ENCODE assay signal across 16 cellular contexts in the genomic region with DNA sequence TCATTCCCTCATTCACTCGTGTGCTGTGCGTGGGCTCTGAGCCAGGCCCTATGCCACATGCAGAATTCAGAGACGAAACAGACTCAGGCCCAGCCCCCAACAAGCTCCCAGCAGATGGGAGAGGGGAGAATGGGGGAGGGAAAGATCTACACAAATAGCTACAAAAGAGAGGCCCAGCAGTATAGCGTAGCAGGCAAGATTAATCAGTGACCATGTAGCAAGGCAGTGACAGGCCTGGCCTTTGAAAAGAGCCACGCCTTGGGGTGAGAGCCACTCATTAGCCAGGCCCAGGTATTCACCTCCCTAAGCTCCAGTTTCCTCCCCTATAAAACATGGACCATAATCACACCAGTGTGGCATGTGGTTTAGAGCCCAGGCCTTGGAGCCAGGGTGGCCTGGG. TPM values are rescaled to one million over a fixed set of nuclear protein-coding genes. Genes with fewer than 3 reads are reported as not detected.
DNase-seq lines count a peak whose midpoint lies in the region; FAIRE-seq and TF ChIP-seq lines count a peak whose summit lies in the region.
"Had no signal": no experiment of that assay in that cellular context is flagged by ENCODE, and none has a peak within 500 bp of the region (broad histone marks: within the 10 kb centered on the region; RNA-seq: fewer than 3 reads in every experiment).

No MANE protein-coding gene starts in this region.

- no peaks in the 10 kb centered on the region for H3K36me3 ChIP-seq in Caco-2 (ENCODE audit: control insufficient read depth, insufficient read depth, low read length)
- no peaks in the 10 kb centered on the region for H3K36me3 ChIP-seq in mucosa of rectum (ENCODE audit: control insufficient read depth in 2 of 2, insufficient read depth in 2 of 2, low read length in 2 of 2)

- FAIRE-seq in GM12891 (lab: Jason Lieb, UNC) = no peak

- no peaks in the 10 kb centered on the region for H3K27me3 Mint-ChIP-seq in Caco-2 (ENCODE audit: insufficient read depth, unreplicated experiment)
- H3K27me3 Mint-ChIP-seq in brain = peaks cover 5% of the 10 kb centered on the region

- peak overlapping the region; percentile 14 to 24 for H3K9ac ChIP-seq in mucosa of rectum (ENCODE audit: low read depth in 1 of 2, low read length in 2 of 2)
- H3K9ac ChIP-seq: GM23248 had no signal

- TF ChIP-seq CTCF in Caco-2 (IDR thresholded peaks at IDR 0.05; ENCODE audit: insufficient read depth in 1 of 2, low read depth in 1 of 2, low read length in 1 of 2, severe bottlenecking in 1 of 2, unreplicated experiment in 1 of 2) (no peak), brain (conservative IDR thresholded peaks at IDR 0.05) (no peak)

- peaks cover 61% of the 10 kb centered on the region for H3K4me1 Mint-ChIP-seq in Caco-2 (ENCODE audit: low read depth, unreplicated experiment)
- H3K4me1 Mint-ChIP-seq in brain = peaks cover 43% of the 10 kb centered on the region

- POLR2A ChIA-PET in Caco-2 (lab: Charles Lee) = interaction anchor here (0.5 to 1.5 kb wide), 7 partner anchors 9 to 144 kb away, joined by 3 to 31 read pairs (median 6); a partner anchor contains a TSS

- CTCF ChIA-PET in Caco-2 (lab: Charles Lee) = interaction anchor here (0.6 to 2.3 kb wide), 10 partner anchors 8 to 138 kb away, joined by 3 to 18 read pairs (median 6); a partner anchor contains a TSS

- H3K9me3 ChIP-seq in Caco-2 = no peaks in the 10 kb centered on the region
- no peaks in the 10 kb centered on the region for H3K9me3 ChIP-seq in mucosa of rectum (ENCODE audit: control insufficient read depth in 2 of 2, low read length in 2 of 2)

- TF ChIP-seq POLR2A in GM12891 (IDR thresholded peaks at IDR 0.05; ENCODE audit: low read depth, low read length) = no peak

- H3K36me3 Mint-ChIP-seq in Caco-2 (ENCODE audit: insufficient read depth, unreplicated experiment) (peaks cover 9% of the 10 kb centered on the region), brain (no peaks in the 10 kb centered on the region)

- peak; percentile 78 to 89 for DNase-seq in Caco-2
- DNase-seq in LoVo (ENCODE audit: low spot score) = peak; percentile 85
- no peak for DNase-seq in stimulated activated CD8-positive, alpha-beta memory T cell treated with anti-CD3 and anti-CD28 coated beads, Interleukin-4, amount 100 ng/mL, for 48 hours
- DNase-seq in stimulated activated CD4-positive, alpha-beta T cell treated with anti-CD3 and anti-CD28 coated beads, Interleukin-4, amount 100 ng/mL, for 1 hour = no peak
- no peak for DNase-seq in occipital lobe (lab: John Stamatoyannopoulos, UW)
- DNase-seq in GM12891 (ENCODE audit: insufficient read length, low spot score) = no peak
- DNase-seq: activated CD4-positive, alpha-beta T cell treated with anti-CD3 and anti-CD28 coated beads for 48 hours; caudate nucleus; CD4-positive, CD25-positive, alpha-beta regulatory T cell; GM23248; NCI-H226; stimulated activated naive CD4-positive, alpha-beta T cell treated with Interleukin-2 at 50 U/mL for 16 hours had no signal

- H3K27me3 ChIP-seq in Caco-2 (replicated peaks; ENCODE audit: control insufficient read depth, insufficient read depth, low read length) (no peaks in the 10 kb centered on the region), mucosa of rectum (ENCODE audit: control insufficient read depth in 2 of 2, insufficient read depth in 2 of 2, low read length in 2 of 2) (no peaks in the 10 kb centered on the region)

- H3K4me3 Mint-ChIP-seq in Caco-2 (ENCODE audit: unreplicated experiment) = peak overlapping the region; percentile 63
- H3K4me3 Mint-ChIP-seq in brain = peak overlapping the region in 3 of 5 experiments; percentile 7 to 28 (median 17)
- H3K4me3 Mint-ChIP-seq: CD4-positive, CD25-positive, alpha-beta regulatory T cell; IgD-negative memory B cell had no signal

- peak overlapping the region; percentile 76 to 81 for H3K27ac ChIP-seq in mucosa of rectum (ENCODE audit: low read depth in 2 of 2, low read length in 2 of 2)
- H3K27ac ChIP-seq: GM23248 had no signal

- H3K9me3 Mint-ChIP-seq in Caco-2 (ENCODE audit: unreplicated experiment) = peaks cover 19% of the 10 kb centered on the region
- H3K9me3 Mint-ChIP-seq in brain = peaks cover 4 to 14% (median 10%) of the 10 kb centered on the region in 5 experiments

- intact Hi-C loops in Caco-2 (cut with micrococcal nuclease; ENCODE audit: unreplicated experiment) = loop anchor here (1.0 kb wide), 3 partner anchors 8 to 22 kb away; no protein-coding TSS in a partner anchor

- H3K4me3 ChIP-seq in Caco-2 (ENCODE audit: low read depth, low read length) (no peak overlapping the region), mucosa of rectum (ENCODE audit: low read length in 2 of 2) (peak overlapping the region in 1 of 2 donors; percentile 13)
- H3K4me3 ChIP-seq: GM23248 had no signal

- H3K27ac Mint-ChIP-seq in Caco-2 (ENCODE audit: unreplicated experiment) (peak overlapping the region; percentile 96), brain (peak overlapping the region; percentile 89 to 98 (median 91))
- H3K27ac Mint-ChIP-seq: IgD-negative memory B cell had no signal

- peaks cover 70% of the 10 kb centered on the region for H3K4me1 ChIP-seq in Caco-2
- peaks cover 25 to 37% of the 10 kb centered on the region in 2 donors for H3K4me1 ChIP-seq in mucosa of rectum (ENCODE audit: control insufficient read depth in 2 of 2, insufficient read depth in 2 of 2, low read length in 2 of 2)

- no TSS peak for BruUV-seq in Caco-2 (replicated peaks; lab: Mats Ljungman, UMichigan)

TF ChIP-seq in GM12891, 5 proteins besides CTCF, POLR2A, EP300 and RAD21:
- TF ChIP-seq POU2F2 (IDR thresholded peaks at IDR 0.05; ENCODE audit: low read depth, low read length) (no peak), POLR2AphosphoS5 (IDR thresholded peaks at IDR 0.05; ENCODE audit: low read depth, low read length) (no peak), SPI1 (IDR thresholded peaks at IDR 0.05; ENCODE audit: low read depth, low read length) (no peak), TAF1 (IDR thresholded peaks at IDR 0.05; ENCODE audit: low read depth, low read length) (no peak), PAX5 (IDR thresholded peaks at IDR 0.05; ENCODE audit: insufficient read depth, low read length, severe bottlenecking) (no peak)

RNA-seq across cellular contexts. Expression of a gene that starts 16.4 kb away (rescaled TPM):
- total RNA-seq in Caco-2 (2022) (975 and 1,121 TPM in 2 replicates), occipital lobe (11.4 TPM)
- 42.9 TPM for polyA plus RNA-seq in brain (ENCODE audit: insufficient read depth, low read depth, low replicate concordance)
- 0.09 TPM for polyA plus RNA-seq in GM12891 (2012; ENCODE audit: low read depth, missing spikeins)
- total RNA-seq: CD4-positive, CD25-positive, alpha-beta regulatory T cell had no signal
- polyA plus RNA-seq: CD4-positive, CD25-positive, alpha-beta regulatory T cell; IgD-negative memory B cell had no signal

RNA-seq across cellular contexts. Expression of a gene that starts 25.8 kb away (rescaled TPM):
- total RNA-seq in Caco-2 (2022) = 5.3 and 10.5 TPM in 2 replicates
- polyA plus RNA-seq in brain (ENCODE audit: insufficient read depth, low read depth, low replicate concordance) = 2.3 TPM
- 0.16 TPM for total RNA-seq in occipital lobe
- polyA plus RNA-seq in GM12891 (2012; ENCODE audit: low read depth, missing spikeins) = not detected
- total RNA-seq: CD4-positive, CD25-positive, alpha-beta regulatory T cell had no signal
- polyA plus RNA-seq: CD4-positive, CD25-positive, alpha-beta regulatory T cell; IgD-negative memory B cell had no signal

RNA-seq across cellular contexts. Expression of a gene that starts 27.4 kb away (rescaled TPM):
- total RNA-seq in Caco-2 (2022) (not detected in 2 replicates), occipital lobe (not detected)
- polyA plus RNA-seq in brain (ENCODE audit: insufficient read depth, low read depth, low replicate concordance) = not detected
- polyA plus RNA-seq in GM12891 (2012; ENCODE audit: low read depth, missing spikeins) = not detected
- total RNA-seq: CD4-positive, CD25-positive, alpha-beta regulatory T cell; GM23248; omental fat pad had no signal
- polyA plus RNA-seq: CD4-positive, CD25-positive, alpha-beta regulatory T cell; GM23248; IgD-negative memory B cell had no signal

RNA-seq across cellular contexts. Expression of a gene that starts 39.1 kb away (rescaled TPM):
- 0.35 TPM in 1 of 2 replicates, not detected in the other for total RNA-seq in Caco-2 (2022)
- not detected for polyA plus RNA-seq in brain (ENCODE audit: insufficient read depth, low read depth, low replicate concordance)
- 0.78 TPM for total RNA-seq in occipital lobe
- not detected for polyA plus RNA-seq in GM12891 (2012; ENCODE audit: low read depth, missing spikeins)
- total RNA-seq: CD4-positive, CD25-positive, alpha-beta regulatory T cell; GM23248 had no signal
- polyA plus RNA-seq: CD4-positive, CD25-positive, alpha-beta regulatory T cell; GM23248; IgD-negative memory B cell had no signal

RNA-seq across cellular contexts. Expression of a gene that starts 42.2 kb away (rescaled TPM):
- not detected in 2 replicates for total RNA-seq in Caco-2 (2022)
- not detected for polyA plus RNA-seq in brain (ENCODE audit: insufficient read depth, low read depth, low replicate concordance)
- 0.31 TPM for total RNA-seq in occipital lobe
- not detected for polyA plus RNA-seq in GM12891 (2012; ENCODE audit: low read depth, missing spikeins)
- total RNA-seq: CD4-positive, CD25-positive, alpha-beta regulatory T cell; GM23248 had no signal
- polyA plus RNA-seq: CD4-positive, CD25-positive, alpha-beta regulatory T cell; IgD-negative memory B cell had no signal

Comparison
In these comparisons a context has a peak if more than half of its experiments do, and no peak if none do; other contexts are left out.
1. DNase-seq: peak in Caco-2 (2 of 2) and LoVo (single experiment); none in stimulated activated CD8-positive, alpha-beta memory T cell treated with anti-CD3 and anti-CD28 coated beads, Interleukin-4, amount 100 ng/mL, for 48 hours (single experiment), stimulated activated CD4-positive, alpha-beta T cell treated with anti-CD3 and anti-CD28 coated beads, Interleukin-4, amount 100 ng/mL, for 1 hour (single experiment), occipital lobe (single experiment) and GM12891 (single experiment).
2. RNA of a gene that starts 16.4 kb away (total RNA-seq): 975 to 1,121 TPM in Caco-2; 11.4 TPM in occipital lobe (single experiment); every median in the first group is over 10 times any median in the second.